ENCODE assay signal across 7 cellular contexts in the genomic region with DNA sequence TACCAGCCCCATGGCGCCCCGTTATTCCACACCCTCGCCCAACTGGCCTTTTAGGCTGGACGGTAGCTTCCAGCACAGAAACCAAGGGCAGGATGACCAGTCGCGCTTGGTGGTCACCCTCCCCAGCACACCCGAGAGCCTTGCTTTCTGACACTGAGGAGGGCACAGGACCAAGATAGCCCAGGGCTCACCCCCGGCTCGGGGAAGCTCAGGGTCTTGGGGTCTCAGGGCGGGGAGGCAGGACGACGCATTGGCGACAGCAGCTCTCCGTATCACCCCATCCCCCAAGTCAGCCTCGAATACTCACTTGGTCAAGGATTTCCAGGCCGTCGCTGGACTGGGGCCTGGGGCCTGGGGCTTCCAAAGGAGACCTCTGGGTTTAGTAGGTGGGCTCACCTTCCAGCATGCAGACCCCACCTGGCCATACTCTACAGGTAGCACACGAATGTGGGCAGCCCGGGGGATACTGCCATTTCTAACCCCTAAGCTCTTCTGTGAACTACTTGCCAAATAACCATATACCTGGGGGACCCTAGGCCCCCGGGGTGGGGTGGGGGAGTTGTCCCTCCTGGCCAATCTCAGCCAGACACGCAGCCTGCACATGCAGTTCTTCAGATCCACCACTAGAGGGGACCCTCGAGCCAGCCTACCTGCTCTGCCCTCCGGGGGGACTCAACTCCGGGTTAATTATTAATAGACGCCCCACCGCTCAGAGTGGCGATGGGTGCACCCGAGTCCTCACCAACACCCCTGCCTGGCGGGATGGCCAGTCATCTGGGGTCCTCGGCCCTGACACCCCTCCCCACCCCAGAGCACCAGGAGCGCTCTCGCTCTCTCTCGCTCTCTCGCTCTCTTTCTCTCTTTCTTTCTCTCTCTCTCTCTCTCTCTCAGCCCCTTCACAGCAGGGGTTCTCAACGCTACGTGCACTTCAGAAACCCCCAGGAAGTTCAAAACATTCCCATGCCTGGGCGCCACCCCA.
DNase-seq lines count a peak whose midpoint lies in the region; ATAC-seq and TF ChIP-seq lines count a peak whose summit lies in the region.

No MANE protein-coding gene starts in this region.

- H3K27ac ChIP-seq in VCaP = peak overlapping the region; percentile 74; the same call in 1 of the 2 replicates

- H3K27me3 ChIP-seq in GM06990 (replicated peaks; ENCODE audit: control insufficient read depth, insufficient read depth, low read length) = no peaks in the 10 kb centered on the region

- H3K4me3 ChIP-seq in GM06990 (replicated peaks; ENCODE audit: low read depth, low read length) (no peak overlapping the region), cardiac fibroblast (replicated peaks in 1 of 2; ENCODE audit: low read depth in 2 of 2, low read length in 2 of 2) (no peak overlapping the region)

- ATAC-seq in HG03571 (IDR thresholded peaks at IDR 0.05; ENCODE audit: unreplicated experiment) = no peak

- no peak for DNase-seq in GM06990 (ENCODE audit: extremely low read depth, insufficient read length)
- peak; percentile 51 to 62 for DNase-seq in cardiac fibroblast (ENCODE audit: low read depth in 2 of 2)
- peak; percentile 24 for DNase-seq in kidney glomerular epithelial cell (lab: John Stamatoyannopoulos, UW)
- peak; percentile 29 to 34 for DNase-seq in stimulated activated CD8-positive, alpha-beta memory T cell treated with anti-CD3 and anti-CD28 coated beads, Interleukin-2, amount 100 ng/mL, for 1 hour (ENCODE audit: low read depth in 2 of 2)

- TF ChIP-seq CTCF in GM06990 (IDR thresholded peaks at IDR 0.05; ENCODE audit: insufficient read depth, low read length, poor library complexity, severe bottlenecking) (peak; percentile 98), LNCAP (IDR thresholded peaks at IDR 0.05) (peak; percentile 97), VCaP (conservative IDR thresholded peaks at IDR 0.05) (peak; percentile 98), cardiac fibroblast (IDR thresholded peaks at IDR 0.05; ENCODE audit: low read depth, low read length) (peak; percentile 97)

- H3K36me3 ChIP-seq in GM06990 (ENCODE audit: control insufficient read depth, insufficient read depth, low read length) = no peaks in the 10 kb centered on the region
